Comparison of ENCODE assay signal across 1 cellular context in genomic region chr13:113967729-113968462, GRCh38.
TF ChIP-seq lines count a peak whose summit lies in the region.

No MANE protein-coding gene starts in this region.

TF ChIP-seq in HepG2, 621 proteins besides CTCF, POLR2A, EP300 and RAD21 (continued from another document):
- TF ChIP-seq ZBTB10 (CRISPR knock-in tag; IDR thresholded peaks at IDR 0.05; ENCODE audit: borderline replicate concordance) (no peak), HINFP (CRISPR knock-in tag; IDR thresholded peaks at IDR 0.05; ENCODE audit: low read depth) (no peak), CBX5 (CRISPR knock-in tag; IDR thresholded peaks at IDR 0.05; ENCODE audit: borderline replicate concordance) (no peak), AGO1 (IDR thresholded peaks at IDR 0.05; ENCODE audit: low read depth, low read length, poor library complexity, severe bottlenecking) (no peak), NCOR1 (IDR thresholded peaks at IDR 0.05; ENCODE audit: borderline replicate concordance, low read length) (no peak), SMAD1 (CRISPR knock-in tag; IDR thresholded peaks at IDR 0.05; ENCODE audit: borderline replicate concordance, low read depth) (no peak), ZMYM3 (CRISPR knock-in tag; IDR thresholded peaks at IDR 0.05) (no peak), ZNF264 (CRISPR knock-in tag; IDR thresholded peaks at IDR 0.05) (no peak), ZNF761 (CRISPR knock-in tag; conservative IDR thresholded peaks at IDR 0.05) (no peak), ZNF230 (CRISPR knock-in tag; IDR thresholded peaks at IDR 0.05) (no peak)
